In genomic region chr12:130708648-130709047, GRCh38 we compare ENCODE assay signal across 21 cellular contexts. TPM values are rescaled to one million over a fixed set of nuclear protein-coding genes. Genes with fewer than 3 reads are reported as not detected.
DNase-seq lines count a peak whose midpoint lies in the region; ATAC-seq, FAIRE-seq and TF ChIP-seq lines count a peak whose summit lies in the region.
"Had no signal": no experiment of that assay in that cellular context is flagged by ENCODE, and none has a peak within 500 bp of the region (broad histone marks: within the 10 kb centered on the region; RNA-seq: fewer than 3 reads in every experiment).

No MANE protein-coding gene starts in this region.

- no peak for TF ChIP-seq RAD21 in HepG2 (CRISPR knock-in tag; IDR thresholded peaks at IDR 0.05)

- CTCF ChIA-PET in HepG2 (lab: Yijun Ruan, JAX; ENCODE audit: low intra/inter-chr PET ratio, low total read pairs) = no interaction called here

- H2AFZ ChIP-seq in HepG2 (ENCODE audit: low read length) (no peak overlapping the region), hepatocyte (no peak overlapping the region)
- H2AFZ ChIP-seq: GM23338 had no signal

- H3K27ac ChIP-seq in HepG2 (ENCODE audit: extremely low read length, insufficient read depth, low read length) (no peak overlapping the region), right lobe of liver (no peak overlapping the region), kidney (ENCODE audit: low read depth in 2 of 2, low read length in 2 of 2) (no peak overlapping the region), stomach (no peak overlapping the region), hepatocyte (no peak overlapping the region)
- H3K27ac ChIP-seq in effector memory CD4-positive, alpha-beta T cell (ENCODE audit: insufficient read depth, low read length, poor library complexity, severe bottlenecking) = no peak overlapping the region

- ATAC-seq in HepG2 = no peak
- no peak for ATAC-seq in right lobe of liver
- ATAC-seq: CD8-positive, alpha-beta T cell; GM23338 had no signal

- POLR2A ChIA-PET in HepG2 (lab: Yijun Ruan, JAX) = no interaction called here

- no peak for TF ChIP-seq EP300 in HepG2 (IDR thresholded peaks at IDR 0.05; ENCODE audit: low read depth in 2 of 2, low read length in 2 of 2)
- no peak for TF ChIP-seq EP300 in HepG2 (CRISPR knock-in tag; IDR thresholded peaks at IDR 0.05; ENCODE audit: borderline replicate concordance)
- no peak for TF ChIP-seq EP300 in stomach (IDR thresholded peaks at IDR 0.05)

- DNase-seq in HepG2 (ENCODE audit: low spot score) = no peak
- DNase-seq in right lobe of liver = no peak
- peak; percentile 52 for DNase-seq in kidney
- DNase-seq in stomach = peak; percentile 18
- DNase-seq in hepatocyte (ENCODE audit: low spot score) = no peak
- no peak for DNase-seq in activated CD4-positive, alpha-beta T cell treated with anti-CD3 and anti-CD28 coated beads, Interleukin-2, amount 50 U/mL, for 1 hour
- DNase-seq in effector memory CD4-positive, alpha-beta T cell = no peak
- DNase-seq: BE2C; CD8-positive, alpha-beta T cell; COR-L47; DMS153; DMS79 treated with DMSO at 0.1 percent for 48 hours; EL; H7 had no signal

- BruUV-seq in HepG2 (replicated peaks; lab: Mats Ljungman, UMichigan) = no TSS peak

- in situ Hi-C loops in HepG2 (cut with HindIII; ENCODE audit: extremely low pct_ligation_motif_present, low pct_unique_long_range_greater_than_20kb) = no loop called here

- no peaks in the 10 kb centered on the region for H3K4me1 ChIP-seq in HepG2 (ENCODE audit: insufficient read depth, low read length)
- no peaks in the 10 kb centered on the region for H3K4me1 ChIP-seq in right lobe of liver
- H3K4me1 ChIP-seq in kidney (ENCODE audit: control insufficient read depth in 1 of 2, insufficient read depth in 1 of 2, low read depth in 1 of 2, low read length in 2 of 2) = no peaks in the 10 kb centered on the region
- H3K4me1 ChIP-seq in stomach = peaks cover 0 to 4% (median 2%) of the 10 kb centered on the region in 4 donors
- no peaks in the 10 kb centered on the region for H3K4me1 ChIP-seq in hepatocyte (ENCODE audit: insufficient read depth)
- no peaks in the 10 kb centered on the region for H3K4me1 ChIP-seq in effector memory CD4-positive, alpha-beta T cell (ENCODE audit: control insufficient read depth, insufficient read depth, low read length, poor library complexity, severe bottlenecking)

- no peak for FAIRE-seq in HepG2 (lab: Jason Lieb, UNC)
- FAIRE-seq in kidney (lab: Jason Lieb, UNC) = no peak
- FAIRE-seq: D721Med, G401.6, GM12891 had no signal

- no peak for TF ChIP-seq POLR2A in HepG2 (IDR thresholded peaks at IDR 0.05; ENCODE audit: insufficient read depth in 1 of 2, low read depth in 2 of 2, low read length in 2 of 2)
- TF ChIP-seq POLR2A in right lobe of liver (IDR thresholded peaks at IDR 0.05) = no peak
- no peak for TF ChIP-seq POLR2A in stomach (IDR thresholded peaks at IDR 0.05)

- H3K36me3 ChIP-seq in HepG2 (replicated peaks in 1 of 2; ENCODE audit: control insufficient read depth in 1 of 2, insufficient read depth in 2 of 2, low read length in 2 of 2) (no peaks in the 10 kb centered on the region), right lobe of liver (no peaks in the 10 kb centered on the region), kidney (ENCODE audit: control insufficient read depth in 1 of 2, insufficient read depth in 2 of 2, low read length in 2 of 2) (no peaks in the 10 kb centered on the region), stomach (no peaks in the 10 kb centered on the region), hepatocyte (replicated peaks; ENCODE audit: insufficient read depth, low read depth) (no peaks in the 10 kb centered on the region)
- no peaks in the 10 kb centered on the region for H3K36me3 ChIP-seq in effector memory CD4-positive, alpha-beta T cell (ENCODE audit: control insufficient read depth, insufficient read depth, low read length)

- intact Hi-C loops in HepG2 (cut with micrococcal nuclease; ENCODE audit: unreplicated experiment) = no loop called here
- intact Hi-C loops in right lobe of liver (cut with DNase I) = no loop called here
- intact Hi-C loops in kidney (cut with DNase I) = no loop called here
- intact Hi-C loops in stomach (cut with DNase I; ENCODE audit: low total_unique reads) = no loop called here

- no peaks in the 10 kb centered on the region for H3K9me2 ChIP-seq in hepatocyte (replicated peaks; ENCODE audit: insufficient read depth)

- peaks cover 4 to 75% of the 10 kb centered on the region in 2 experiments for H3K27me3 ChIP-seq in HepG2 (ENCODE audit: control insufficient read depth in 1 of 2, insufficient read depth in 2 of 2, low read length in 2 of 2)
- H3K27me3 ChIP-seq in right lobe of liver = no peaks in the 10 kb centered on the region
- peaks cover 0 to 84% (median 4%) of the 10 kb centered on the region in 3 donors for H3K27me3 ChIP-seq in stomach
- H3K27me3 ChIP-seq in hepatocyte = peaks cover 10% of the 10 kb centered on the region
- H3K27me3 ChIP-seq in effector memory CD4-positive, alpha-beta T cell (replicated peaks; ENCODE audit: control insufficient read depth, insufficient read depth, low read length, poor library complexity, severe bottlenecking) = no peaks in the 10 kb centered on the region
- H3K27me3 ChIP-seq: BE2C had no signal

- WGBS in HepG2 (ENCODE audit: low lambda C conversion rate) = 17% methylated on average over 1 of the region's 12 CpGs
- no CpG with 5 or more reads among the region's 12 CpGs for WGBS in right lobe of liver (ENCODE audit: insufficient coverage, low coverage, low lambda C conversion rate, missing lambda C conversion rate)
- 93 to 96% (median 94%) methylated on average over 4 to 12 of the region's 12 CpGs for WGBS in stomach, 5 donors
- 96% methylated on average over 12 of the region's 12 CpGs for WGBS in hepatocyte (ENCODE audit: low lambda C conversion rate, missing lambda C conversion rate)

- H3K4me3 ChIP-seq in HepG2 (replicated peaks in 1 of 3; ENCODE audit: insufficient read depth in 1 of 3, low read depth in 2 of 3, low read length in 3 of 3) (no peak overlapping the region), right lobe of liver (no peak overlapping the region), kidney (ENCODE audit: low read length in 2 of 2) (no peak overlapping the region), stomach (no peak overlapping the region), hepatocyte (no peak overlapping the region)
- no peak overlapping the region for H3K4me3 ChIP-seq in effector memory CD4-positive, alpha-beta T cell (ENCODE audit: insufficient read depth, low read depth, low read length, poor library complexity, severe bottlenecking)
- H3K4me3 ChIP-seq: GM23338 had no signal

- no peak overlapping the region for H3K4me2 ChIP-seq in HepG2 (ENCODE audit: low read depth, low read length)
- no peak overlapping the region for H3K4me2 ChIP-seq in hepatocyte
- H3K4me2 ChIP-seq: GM23338 had no signal

- H3K79me2 ChIP-seq in HepG2 (ENCODE audit: insufficient read depth, low read length) (no peaks in the 10 kb centered on the region), hepatocyte (no peaks in the 10 kb centered on the region)

- TF ChIP-seq CTCF in HepG2 (CRISPR knock-in tag; IDR thresholded peaks at IDR 0.05) (no peak), right lobe of liver (IDR thresholded peaks at IDR 0.05) (no peak), kidney (IDR thresholded peaks at IDR 0.05; ENCODE audit: borderline replicate concordance, extremely low read depth, insufficient read depth) (no peak), stomach (IDR thresholded peaks at IDR 0.05) (no peak), hepatocyte (IDR thresholded peaks at IDR 0.05; ENCODE audit: poor library complexity) (no peak)

- H3K9ac ChIP-seq in HepG2 (ENCODE audit: insufficient read depth, low read depth, low read length) (no peak overlapping the region), kidney (ENCODE audit: low read length in 2 of 2) (no peak overlapping the region)

- H3K9me3 ChIP-seq in HepG2 (ENCODE audit: low read length) (no peaks in the 10 kb centered on the region), right lobe of liver (no peaks in the 10 kb centered on the region), kidney (ENCODE audit: control insufficient read depth in 1 of 2, low read length in 2 of 2) (no peaks in the 10 kb centered on the region), stomach (no peaks in the 10 kb centered on the region), hepatocyte (ENCODE audit: low read depth) (no peaks in the 10 kb centered on the region)
- H3K9me3 ChIP-seq in effector memory CD4-positive, alpha-beta T cell (ENCODE audit: control insufficient read depth, low read length) = no peaks in the 10 kb centered on the region
- H3K9me3 ChIP-seq: BE2C had no signal

- H4K20me1 ChIP-seq in HepG2 (ENCODE audit: insufficient read depth, low read length) (no peaks in the 10 kb centered on the region), hepatocyte (ENCODE audit: insufficient read depth, poor library complexity, severe bottlenecking) (no peaks in the 10 kb centered on the region)

RNA-seq across cellular contexts. Expression of gene RIMBP2, which starts 7.5 kb away (rescaled TPM):
- total RNA-seq in HepG2 (2016; rRNA removed; fragmentation: Illumina TruSeq; extraction: Trizol) (not detected in 2 replicates), right lobe of liver (under 1 TPM in 2 of 6 experiments, not detected in 4; 0.04 to 0.19 TPM), kidney (51.7 TPM), stomach (10 to 100 TPM in 3 of 5 donors, 1 to 10 TPM in 2; 3.7 to 44.6 (median 11.4) TPM), hepatocyte (1.5 and 4.4 TPM in 2 replicates)
- total RNA-seq in HepG2 (2016; cell fraction: cytosol; rRNA removed; fragmentation: Illumina TruSeq; extraction: Trizol; ENCODE audit: low read depth) = not detected in 2 replicates
- not detected in 2 replicates for total RNA-seq in HepG2 (2016; cell fraction: insoluble cytoplasmic fraction; rRNA removed; fragmentation: Illumina TruSeq; extraction: Trizol)
- not detected in 2 replicates for total RNA-seq in HepG2 (2016; cell fraction: membrane; rRNA removed; fragmentation: Illumina TruSeq; extraction: Trizol)
- total RNA-seq in HepG2 (2016; cell fraction: nucleus; rRNA removed; fragmentation: Illumina TruSeq; extraction: Trizol) = not detected in 2 replicates
- polyA plus RNA-seq in HepG2 (2011; rRNA removed) (0.03 TPM in 1 of 2 replicates, not detected in the other), kidney (ENCODE audit: insufficient read depth, low read depth, low replicate concordance) (2.8 TPM), stomach (1 to 10 TPM in 2 of 3 donors, under 1 TPM in 1; 0.75 to 2.1 (median 1.5) TPM), hepatocyte (2.2 and 2.5 TPM in 2 replicates)
- 0.03 TPM in 1 of 2 replicates, not detected in the other for polyA plus RNA-seq in HepG2 (2011; cell fraction: cytosol; rRNA removed)
- polyA plus RNA-seq in HepG2 (2011; cell fraction: nucleus; rRNA removed) = 0.06 and 0.09 TPM in 2 replicates
- not detected in 2 replicates for polyA plus RNA-seq in HepG2 (2012)
- not detected in 2 replicates for polyA plus RNA-seq in HepG2 (2016; cell fraction: cytosol; fragmentation: Illumina TruSeq; extraction: Trizol; ENCODE audit: low read depth)
- polyA plus RNA-seq in HepG2 (2016; cell fraction: insoluble cytoplasmic fraction; fragmentation: Illumina TruSeq; extraction: Trizol; ENCODE audit: low read depth) = not detected in 2 replicates
- not detected in 2 replicates for polyA plus RNA-seq in HepG2 (2016; cell fraction: membrane; fragmentation: Illumina TruSeq; extraction: Trizol; ENCODE audit: low read depth)
- not detected in 2 replicates for polyA plus RNA-seq in HepG2 (2016; cell fraction: nucleus; fragmentation: Illumina TruSeq; extraction: Trizol; ENCODE audit: insufficient read depth, low read depth)
- polyA minus RNA-seq in HepG2 (2011; rRNA and poly(A)+ RNA removed; ENCODE audit: low replicate concordance) = 0.08 TPM in 1 of 2 replicates, not detected in the other
- not detected in 2 replicates for polyA minus RNA-seq in HepG2 (2011; cell fraction: cytosol; rRNA and poly(A)+ RNA removed)
- polyA minus RNA-seq in HepG2 (2011; cell fraction: nucleus; rRNA and poly(A)+ RNA removed) = not detected in 2 replicates
- total RNA-seq: A172; CD8-positive, alpha-beta T cell had no signal
- polyA plus RNA-seq: CD14-positive monocyte, IgD-negative memory B cell had no signal

Comparison
In these comparisons a context has a peak if more than half of its experiments do, and no peak if none do; other contexts are left out.
1. DNase-seq: peak in kidney (single experiment) and stomach (single experiment); none in HepG2 (single experiment), right lobe of liver (0 of 3), hepatocyte (single experiment), activated CD4-positive, alpha-beta T cell treated with anti-CD3 and anti-CD28 coated beads, Interleukin-2, amount 50 U/mL, for 1 hour (single experiment) and effector memory CD4-positive, alpha-beta T cell (0 of 3).